In genomic region chr5:136055612-136056302, GRCh38 we compare ENCODE assay signal across 28 cellular contexts. TPM values are rescaled to one million over a fixed set of nuclear protein-coding genes. Genes with fewer than 3 reads are reported as not detected.
DNase-seq lines count a peak whose midpoint lies in the region; ATAC-seq, FAIRE-seq and TF ChIP-seq lines count a peak whose summit lies in the region.
"Had no signal": no experiment of that assay in that cellular context is flagged by ENCODE, and none has a peak within 500 bp of the region (broad histone marks: within the 10 kb centered on the region; RNA-seq: fewer than 3 reads in every experiment).

No MANE protein-coding gene starts in this region.

- H3K27me3 ChIP-seq in astrocyte (ENCODE audit: insufficient read depth, low read length) (no peaks in the 10 kb centered on the region), stomach smooth muscle (ENCODE audit: control insufficient read depth in 1 of 2, insufficient read depth in 2 of 2, low read length in 2 of 2) (no peaks in the 10 kb centered on the region)
- H3K27me3 ChIP-seq: cardiac muscle cell, heart left ventricle, tibial artery had no signal

- H3K4me1 ChIP-seq in astrocyte (ENCODE audit: insufficient read depth, low read length): peaks cover 79% of the 10 kb centered on the region
- peaks cover 54% of the 10 kb centered on the region for H3K4me1 ChIP-seq in stomach smooth muscle (ENCODE audit: control insufficient read depth, insufficient read depth, low read length)

- H3K4me3 ChIP-seq in astrocyte (ENCODE audit: insufficient read depth, low read depth, low read length) (no peak overlapping the region), stomach smooth muscle (ENCODE audit: low read length in 2 of 2) (no peak overlapping the region)
- H3K4me3 ChIP-seq: cardiac muscle cell, GM23338, heart left ventricle, tibial artery had no signal

- peak overlapping the region; percentile 62 for H3K4me2 ChIP-seq in astrocyte (ENCODE audit: low read length)
- H3K4me2 ChIP-seq: GM23338 had no signal

- H3K4me3 Mint-ChIP-seq in astrocyte (ENCODE audit: unreplicated experiment): no peak overlapping the region
- H3K4me3 Mint-ChIP-seq: activated naive CD4-positive, alpha-beta T cell treated with anti-CD3 and anti-CD28 coated beads for 36 hours; CD8-positive, alpha-beta T cell; GM23338; naive thymus-derived CD4-positive, alpha-beta T cell had no signal

- peak overlapping the region; percentile 47 for H3K27ac Mint-ChIP-seq in astrocyte (ENCODE audit: unreplicated experiment)
- H3K27ac Mint-ChIP-seq: activated naive CD4-positive, alpha-beta T cell treated with anti-CD3 and anti-CD28 coated beads for 36 hours; CD8-positive, alpha-beta T cell; GM23338; naive thymus-derived CD4-positive, alpha-beta T cell had no signal

- H3K4me1 Mint-ChIP-seq in astrocyte (ENCODE audit: low read depth, unreplicated experiment): peaks cover 75% of the 10 kb centered on the region

- no peaks in the 10 kb centered on the region for H4K20me1 ChIP-seq in astrocyte (ENCODE audit: insufficient read depth, low read length)

- H3K9me3 ChIP-seq in astrocyte (ENCODE audit: insufficient read depth, low read depth, low read length) (no peaks in the 10 kb centered on the region), stomach smooth muscle (ENCODE audit: control insufficient read depth in 2 of 2, low read length in 2 of 2) (no peaks in the 10 kb centered on the region)
- H3K9me3 ChIP-seq: heart left ventricle, tibial artery had no signal

- peak overlapping the region; percentile 95 for H3K27ac ChIP-seq in astrocyte (ENCODE audit: low read depth, low read length)
- peak overlapping the region; percentile 95 for H3K27ac ChIP-seq in stomach smooth muscle (ENCODE audit: low read length)
- H3K27ac ChIP-seq: 22Rv1, cardiac muscle cell had no signal

- H3K79me2 ChIP-seq in astrocyte (ENCODE audit: insufficient read depth, low read length): no peaks in the 10 kb centered on the region

- FAIRE-seq in astrocyte (lab: Jason Lieb, UNC) (no peak), D721Med (lab: Jason Lieb, UNC) (no peak)
- FAIRE-seq: GM18507 had no signal

- H3K27me3 Mint-ChIP-seq in astrocyte (ENCODE audit: low read depth, unreplicated experiment): no peaks in the 10 kb centered on the region

- peak; percentile 25 for DNase-seq in NCI-H187 treated with DMSO at 0.1 percent for 48 hours (lab: John Stamatoyannopoulos, UW)
- DNase-seq in NCI-H187 (lab: John Stamatoyannopoulos, UW): no peak
- no peak for DNase-seq in astrocyte (ENCODE audit: low read depth)
- peak; percentile 71 for DNase-seq in mesenteric fat pad (ENCODE audit: low spot score)
- DNase-seq in D721Med (ENCODE audit: insufficient read length, low spot score): no peak
- DNase-seq: activated CD4-positive, alpha-beta T cell treated with anti-CD3 and anti-CD28 coated beads for 48 hours; activated naive CD4-positive, alpha-beta T cell treated with anti-CD3 and anti-CD28 coated beads for 36 hours; activated T-cell treated with anti-CD3 and anti-CD28 coated beads, Interleukin-2, amount 50 U/mL, for 48 hours; AML-193; CD8-positive, alpha-beta T cell; heart left ventricle; Kasumi-1; left cardiac atrium; mammary epithelial cell; MV-4-11; naive thymus-derived CD4-positive, alpha-beta T cell; NCI-H146; NCI-H526; stimulated activated naive CD8-positive, alpha-beta T cell treated with anti-CD3 and anti-CD28 coated beads, Interleukin-15, Interleukin-2, amounts not matched to agents 100 U/mL and 50 U/mL, for 24 hours; T-helper 2 cell; tibial artery had no signal

- no peak overlapping the region for H2AFZ ChIP-seq in astrocyte (ENCODE audit: low read depth, low read length)
- H2AFZ ChIP-seq: GM23338 had no signal

- H3K36me3 Mint-ChIP-seq in astrocyte (ENCODE audit: low read depth, unreplicated experiment): peaks cover 44% of the 10 kb centered on the region
- H3K36me3 Mint-ChIP-seq: CD8-positive, alpha-beta T cell; naive thymus-derived CD4-positive, alpha-beta T cell had no signal

- peaks cover 52% of the 10 kb centered on the region for H3K36me3 ChIP-seq in astrocyte (ENCODE audit: insufficient read depth, low read length)
- H3K36me3 ChIP-seq in stomach smooth muscle (ENCODE audit: control insufficient read depth in 2 of 2, insufficient read depth in 2 of 2, low read length in 2 of 2): peaks cover 12 to 19% of the 10 kb centered on the region in 2 donors
- H3K36me3 ChIP-seq: cardiac muscle cell had no signal

- no peak for ATAC-seq in HG03460 (IDR thresholded peaks at IDR 0.05; ENCODE audit: unreplicated experiment)
- ATAC-seq in HG02884 (IDR thresholded peaks at IDR 0.05; ENCODE audit: unreplicated experiment): no peak
- ATAC-seq: CD8-positive, alpha-beta T cell; GM23338; heart left ventricle; left cardiac atrium; naive thymus-derived CD4-positive, alpha-beta T cell; stimulated activated naive CD8-positive, alpha-beta T cell treated with anti-CD3 and anti-CD28 coated beads, Interleukin-15, Interleukin-2, amounts not matched to agents 100 U/mL and 50 U/mL, for 24 hours had no signal

- no peak for TF ChIP-seq CTCF in astrocyte (IDR thresholded peaks at IDR 0.05; ENCODE audit: insufficient read depth, low read depth, low read length)
- TF ChIP-seq CTCF in D721Med (IDR thresholded peaks at IDR 0.05; ENCODE audit: insufficient read depth, missing control alignments): no peak

- peaks cover 2% of the 10 kb centered on the region for H3K9me3 Mint-ChIP-seq in astrocyte (ENCODE audit: unreplicated experiment)
- H3K9me3 Mint-ChIP-seq: activated naive CD4-positive, alpha-beta T cell treated with anti-CD3 and anti-CD28 coated beads for 36 hours; CD8-positive, alpha-beta T cell; GM23338; naive thymus-derived CD4-positive, alpha-beta T cell had no signal

- H3K9ac ChIP-seq in astrocyte (ENCODE audit: low read length) (peak overlapping the region; percentile 86), stomach smooth muscle (ENCODE audit: low read length in 2 of 2) (no peak overlapping the region)

RNA-seq across cellular contexts. Expression of gene TGFBI, which starts 27.0 kb away (rescaled TPM):
- total RNA-seq in astrocyte: 1,145 and 1,862 TPM in 2 replicates
- total RNA-seq in mesenteric fat pad: 254 TPM
- total RNA-seq: activated naive CD4-positive, alpha-beta T cell treated with anti-CD3 and anti-CD28 coated beads for 36 hours had no signal

Comparison
In these comparisons a context has a peak if more than half of its experiments do, and no peak if none do; other contexts are left out.
1. DNase-seq: peak in NCI-H187 treated with DMSO at 0.1 percent for 48 hours (single experiment) and mesenteric fat pad (single experiment); none in NCI-H187 (0 of 2), astrocyte (single experiment) and D721Med (single experiment).